ENCODE assay signal across 8 cellular contexts in the genomic region with DNA sequence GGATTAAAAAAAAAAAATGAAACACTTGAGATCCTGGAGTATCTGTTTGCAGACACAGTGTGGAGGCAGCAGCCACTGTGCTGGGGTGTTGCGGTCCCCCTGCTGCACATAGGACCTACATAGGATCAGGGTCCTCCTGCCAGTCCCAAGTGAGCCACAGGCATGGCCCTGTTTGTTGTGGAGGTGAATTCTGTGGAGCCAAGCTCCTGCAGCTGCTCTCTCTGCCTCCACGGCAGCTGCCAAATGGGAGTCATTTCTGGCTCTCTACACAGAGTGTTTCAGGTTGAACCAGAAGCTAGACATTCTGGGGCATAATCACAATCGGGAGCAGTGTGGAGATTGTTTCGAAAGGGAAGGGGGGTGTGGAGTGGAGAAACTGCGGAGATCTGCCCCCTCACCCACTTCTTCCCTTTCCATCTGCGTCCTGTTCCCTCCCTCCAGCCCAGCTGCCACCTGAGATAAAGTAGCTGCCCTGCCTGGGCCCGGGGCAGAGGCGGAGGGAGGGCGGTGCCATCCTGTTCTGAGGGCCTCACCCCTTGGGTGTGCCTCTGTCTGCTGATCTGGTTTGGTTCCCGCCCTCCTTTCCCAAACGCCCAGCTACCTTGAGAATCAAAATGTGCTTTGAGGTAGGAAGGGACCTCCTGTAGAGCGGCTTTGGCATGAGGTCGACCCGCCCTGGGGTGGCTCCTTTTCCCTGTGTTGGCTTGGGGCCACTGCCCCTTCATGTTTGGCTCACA.
A peak's percentile ranks its signal among the peaks of the same experiment; 100 is the strongest.
DNase-seq lines count a peak whose midpoint lies in the region; ATAC-seq and TF ChIP-seq lines count a peak whose summit lies in the region.
"Had no signal": no experiment of that assay in that cellular context is flagged by ENCODE, and none has a peak within 500 bp of the region (broad histone marks: within the 10 kb centered on the region; RNA-seq: fewer than 3 reads in every experiment).

No MANE protein-coding gene starts in this region.

- no peak for TF ChIP-seq POLR2A in HCT116 (IDR thresholded peaks at IDR 0.05; ENCODE audit: borderline replicate concordance, extremely low read depth, insufficient read depth, insufficient read length)
- peak; percentile 78 for TF ChIP-seq POLR2A in erythroblast (IDR thresholded peaks at IDR 0.05; ENCODE audit: low read length)
- TF ChIP-seq POLR2A in vagina (IDR thresholded peaks at IDR 0.05), result no peak

- intact Hi-C loops in HCT116 (cut with micrococcal nuclease), result loop anchor here (10.0 kb wide), 1 partner anchor 818 kb away; no protein-coding TSS in a partner anchor
- intact Hi-C loops in vagina (cut with DNase I), result no loop called here

- H2AFZ ChIP-seq in HCT116 (ENCODE audit: low read depth, low read length, poor library complexity, severe bottlenecking), result no peak overlapping the region

- H3K27me3 ChIP-seq in HCT116 (ENCODE audit: insufficient read depth, low read length) (no peaks in the 10 kb centered on the region), vagina (no peaks in the 10 kb centered on the region)

- no peak for TF ChIP-seq RAD21 in HCT116 (IDR thresholded peaks at IDR 0.05; ENCODE audit: low read depth)

- no peaks in the 10 kb centered on the region for H4K20me1 ChIP-seq in HCT116 (ENCODE audit: insufficient read depth)

- DNase-seq in HCT116 (ENCODE audit: low read depth, low spot score) (peak; percentile 23), NCI-H226 (peak; percentile 70), erythroblast (lab: John Stamatoyannopoulos, UW) (peak; percentile 95 to 97), retina (peak; percentile 14), HuH-7 (ENCODE audit: low spot score) (no peak), vagina (ENCODE audit: extremely low spot score in 2 of 2) (no peak)
- DNase-seq: RPMI8226 had no signal

- ATAC-seq in HCT116, result peak; percentile 99
- no peak for ATAC-seq in GM18498 (IDR thresholded peaks at IDR 0.05; ENCODE audit: unreplicated experiment)

- H3K36me3 ChIP-seq in HCT116 (ENCODE audit: control insufficient read depth in 1 of 2, insufficient read depth in 2 of 2, low read length in 2 of 2) (no peaks in the 10 kb centered on the region), vagina (peaks cover 0 to 6% of the 10 kb centered on the region in 2 donors)

- BruUV-seq in HCT116 (replicated peaks; lab: Mats Ljungman, UMichigan), result no TSS peak

- H3K9me3 ChIP-seq in HCT116 (ENCODE audit: control insufficient read depth in 1 of 2, insufficient read depth in 1 of 2, low read depth in 1 of 2, low read length in 2 of 2), result no peaks in the 10 kb centered on the region
- no peaks in the 10 kb centered on the region for H3K9me3 ChIP-seq in vagina

- CTCF ChIA-PET in HCT116 (lab: Charles Lee), result interaction anchor here (0.9 to 1.3 kb wide), 2 partner anchors 8 to 14 kb away, joined by 4 to 5 read pairs; no protein-coding TSS in a partner anchor

- RAD21 ChIA-PET in HCT116 (lab: Charles Lee; ENCODE audit: low non-redundant PET in 1 of 2, low total read pairs in 2 of 2, uncharacterized antibody in 2 of 2, unreplicated experiment in 2 of 2), result no interaction called here

- H3K79me2 ChIP-seq in HCT116 (ENCODE audit: insufficient read depth, low read length), result no peaks in the 10 kb centered on the region

- H3K27ac ChIP-seq in HCT116 (ENCODE audit: low read depth, low read length), result no peak overlapping the region; the same call in 1 of the 2 replicates
- H3K27ac ChIP-seq in vagina, result no peak overlapping the region

- H3K9ac ChIP-seq in HCT116 (ENCODE audit: low read length), result no peak overlapping the region

- TF ChIP-seq CTCF in HCT116 (IDR thresholded peaks at IDR 0.05 in 2 of 3, conservative IDR thresholded peaks at IDR 0.05 in 1 of 3; ENCODE audit: borderline replicate concordance in 1 of 3, insufficient read depth in 1 of 3, low read depth in 2 of 3, low read length in 2 of 3), result no peak
- no peak for TF ChIP-seq CTCF in vagina (IDR thresholded peaks at IDR 0.05)

- POLR2A ChIA-PET in HCT116 (lab: Charles Lee), result no interaction called here

- peak overlapping the region; percentile 66 for H3K4me2 ChIP-seq in HCT116 (ENCODE audit: low read length)

- peaks cover 24 to 30% of the 10 kb centered on the region in 2 experiments for H3K4me1 ChIP-seq in HCT116 (ENCODE audit: control insufficient read depth in 1 of 2, insufficient read depth in 2 of 2, low read length in 2 of 2)
- H3K4me1 ChIP-seq in vagina, result peaks cover 21% of the 10 kb centered on the region

- H3K4me3 ChIP-seq in HCT116 (replicated peaks in 1 of 2; ENCODE audit: low read depth in 1 of 2, low read length in 2 of 2), result peak overlapping the region in 1 of 2 experiments; percentile 19; a peak in 1 of 4 replicates
- H3K4me3 ChIP-seq in vagina, result no peak overlapping the region

- H3K9me2 ChIP-seq in HCT116 (ENCODE audit: insufficient read depth), result no peaks in the 10 kb centered on the region

TF ChIP-seq in HCT116, 20 proteins besides CTCF, POLR2A, EP300 and RAD21:
- TF ChIP-seq ZFX (IDR thresholded peaks at IDR 0.05), result no peak
- TF ChIP-seq EZH2 (IDR thresholded peaks at IDR 0.05), result no peak
- no peak for TF ChIP-seq EZH2phosphoT487 (IDR thresholded peaks at IDR 0.05; ENCODE audit: borderline replicate concordance)
- peak; percentile 34 for TF ChIP-seq SP1 (IDR thresholded peaks at IDR 0.05; ENCODE audit: low read depth)

Comparison
In these comparisons a context has a peak if more than half of its experiments do, and no peak if none do; other contexts are left out.
1. DNase-seq: peak in HCT116 (single experiment), NCI-H226 (single experiment), erythroblast (2 of 2) and retina (single experiment); none in HuH-7 (single experiment) and vagina (0 of 2).